Comparison of ENCODE assay signal across 17 cellular contexts in genomic region chr9:71306134-71306533, GRCh38.
A peak's percentile ranks its signal among the peaks of the same experiment; 100 is the strongest.
DNase-seq lines count a peak whose midpoint lies in the region; ATAC-seq and TF ChIP-seq lines count a peak whose summit lies in the region.
"Had no signal": no experiment of that assay in that cellular context is flagged by ENCODE, and none has a peak within 500 bp of the region (broad histone marks: within the 10 kb centered on the region; RNA-seq: fewer than 3 reads in every experiment).

No MANE protein-coding gene starts in this region.

- 49 to 55% methylated on average over 3 of the region's 3 CpGs for WGBS in body of pancreas, 2 donors
- 88% methylated on average over 3 of the region's 3 CpGs for WGBS in smooth muscle cell (ENCODE audit: low lambda C conversion rate)

- H3K27ac ChIP-seq in body of pancreas (no peak overlapping the region), breast epithelium (no peak overlapping the region), smooth muscle cell (ENCODE audit: low read depth) (no peak overlapping the region)
- H3K27ac ChIP-seq in effector memory CD4-positive, alpha-beta T cell (ENCODE audit: insufficient read depth, low read length, poor library complexity, severe bottlenecking) = no peak overlapping the region
- H3K27ac ChIP-seq: heart left ventricle, prostate gland, RWPE1 had no signal

- intact Hi-C loops in body of pancreas (cut with DNase I) = no loop called here
- intact Hi-C loops in breast epithelium (cut with DNase I; ENCODE audit: low total_unique reads) = loop anchor here (10.0 kb wide), 1 partner anchor 299 kb away; no protein-coding TSS in a partner anchor

- H4K20me1 ChIP-seq in smooth muscle cell (ENCODE audit: low read depth) = no peaks in the 10 kb centered on the region

- no peak overlapping the region for H3K4me2 ChIP-seq in smooth muscle cell

- TF ChIP-seq CTCF in body of pancreas (IDR thresholded peaks at IDR 0.05) = no peak
- no peak for TF ChIP-seq CTCF in breast epithelium (IDR thresholded peaks at IDR 0.05)
- no peak for TF ChIP-seq CTCF in smooth muscle cell (IDR thresholded peaks at IDR 0.05; ENCODE audit: borderline replicate concordance, insufficient read depth, poor library complexity, severe bottlenecking)

- DNase-seq in body of pancreas (no peak), breast epithelium (ENCODE audit: low spot score in 2 of 2) (no peak), smooth muscle cell (lab: John Stamatoyannopoulos, UW; ENCODE audit: unreplicated experiment) (no peak)
- DNase-seq in effector memory CD4-positive, alpha-beta T cell = no peak
- DNase-seq: Caco-2; heart left ventricle; Kasumi-1; naive B cell; NCI-H1417 treated with DMSO at 0.1 percent for 48 hours; NK-92 treated with Interleukin-12 subunit alpha and Interleukin-12 subunit beta, amount 100 ng/mL, for 24 hours had no signal

- ATAC-seq in GM18868 (IDR thresholded peaks at IDR 0.05; ENCODE audit: unreplicated experiment) (peak; percentile 78), GM21423 (IDR thresholded peaks at IDR 0.05; ENCODE audit: unreplicated experiment) (peak; percentile 56), HG02938 (IDR thresholded peaks at IDR 0.05; ENCODE audit: unreplicated experiment) (peak; percentile 62), HG03565 (IDR thresholded peaks at IDR 0.05; ENCODE audit: unreplicated experiment) (peak; percentile 48), body of pancreas (no peak)
- ATAC-seq: heart left ventricle; stimulated activated effector memory CD8-positive, alpha-beta T cell treated with anti-CD3 and anti-CD28 coated beads, Interleukin-12 subunit alpha, Interleukin-12 subunit beta, amount 100 ng/mL, for 72 hours had no signal

- H3K4me1 ChIP-seq in body of pancreas = no peaks in the 10 kb centered on the region
- no peaks in the 10 kb centered on the region for H3K4me1 ChIP-seq in breast epithelium
- H3K4me1 ChIP-seq in smooth muscle cell (ENCODE audit: low read depth) = no peaks in the 10 kb centered on the region
- H3K4me1 ChIP-seq in effector memory CD4-positive, alpha-beta T cell (ENCODE audit: control insufficient read depth, insufficient read depth, low read length, poor library complexity, severe bottlenecking) = no peaks in the 10 kb centered on the region
- H3K4me1 ChIP-seq: Caco-2, heart left ventricle, prostate gland had no signal

- H3K9ac ChIP-seq in smooth muscle cell (ENCODE audit: low read depth) = no peak overlapping the region

- H3K36me3 ChIP-seq in body of pancreas (replicated peaks in 1 of 2; ENCODE audit: insufficient read depth in 1 of 2, low read depth in 2 of 2) = no peaks in the 10 kb centered on the region
- H3K36me3 ChIP-seq in breast epithelium = no peaks in the 10 kb centered on the region
- H3K36me3 ChIP-seq in smooth muscle cell (ENCODE audit: low read depth) = no peaks in the 10 kb centered on the region
- H3K36me3 ChIP-seq in effector memory CD4-positive, alpha-beta T cell (ENCODE audit: control insufficient read depth, insufficient read depth, low read length) = no peaks in the 10 kb centered on the region
- H3K36me3 ChIP-seq: heart left ventricle, prostate gland had no signal

- H2AFZ ChIP-seq in smooth muscle cell (ENCODE audit: low read depth) = no peak overlapping the region

- H3K9me3 ChIP-seq in body of pancreas = no peaks in the 10 kb centered on the region
- H3K9me3 ChIP-seq in breast epithelium = no peaks in the 10 kb centered on the region
- H3K9me3 ChIP-seq in smooth muscle cell (replicated peaks; ENCODE audit: low read depth) = no peaks in the 10 kb centered on the region
- no peaks in the 10 kb centered on the region for H3K9me3 ChIP-seq in effector memory CD4-positive, alpha-beta T cell (ENCODE audit: control insufficient read depth, low read length)
- H3K9me3 ChIP-seq: Caco-2, heart left ventricle, prostate gland had no signal

- no peak for TF ChIP-seq POLR2A in body of pancreas (IDR thresholded peaks at IDR 0.05)
- TF ChIP-seq POLR2A in breast epithelium (IDR thresholded peaks at IDR 0.05) = no peak

- H3K4me3 ChIP-seq in body of pancreas (no peak overlapping the region), breast epithelium (no peak overlapping the region), smooth muscle cell (no peak overlapping the region)
- H3K4me3 ChIP-seq in effector memory CD4-positive, alpha-beta T cell (ENCODE audit: insufficient read depth, low read depth, low read length, poor library complexity, severe bottlenecking) = no peak overlapping the region
- H3K4me3 ChIP-seq: heart left ventricle, prostate gland had no signal

- no peaks in the 10 kb centered on the region for H3K79me2 ChIP-seq in smooth muscle cell (ENCODE audit: low read depth)

- no peaks in the 10 kb centered on the region for H3F3A ChIP-seq in smooth muscle cell (ENCODE audit: low read depth)

- H3K27me3 ChIP-seq in body of pancreas (no peaks in the 10 kb centered on the region), breast epithelium (no peaks in the 10 kb centered on the region), smooth muscle cell (ENCODE audit: low read depth) (no peaks in the 10 kb centered on the region)
- no peaks in the 10 kb centered on the region for H3K27me3 ChIP-seq in effector memory CD4-positive, alpha-beta T cell (replicated peaks; ENCODE audit: control insufficient read depth, insufficient read depth, low read length, poor library complexity, severe bottlenecking)
- H3K27me3 ChIP-seq: heart left ventricle had no signal
